Comparison of ENCODE assay signal across 17 cellular contexts in the genomic region with DNA sequence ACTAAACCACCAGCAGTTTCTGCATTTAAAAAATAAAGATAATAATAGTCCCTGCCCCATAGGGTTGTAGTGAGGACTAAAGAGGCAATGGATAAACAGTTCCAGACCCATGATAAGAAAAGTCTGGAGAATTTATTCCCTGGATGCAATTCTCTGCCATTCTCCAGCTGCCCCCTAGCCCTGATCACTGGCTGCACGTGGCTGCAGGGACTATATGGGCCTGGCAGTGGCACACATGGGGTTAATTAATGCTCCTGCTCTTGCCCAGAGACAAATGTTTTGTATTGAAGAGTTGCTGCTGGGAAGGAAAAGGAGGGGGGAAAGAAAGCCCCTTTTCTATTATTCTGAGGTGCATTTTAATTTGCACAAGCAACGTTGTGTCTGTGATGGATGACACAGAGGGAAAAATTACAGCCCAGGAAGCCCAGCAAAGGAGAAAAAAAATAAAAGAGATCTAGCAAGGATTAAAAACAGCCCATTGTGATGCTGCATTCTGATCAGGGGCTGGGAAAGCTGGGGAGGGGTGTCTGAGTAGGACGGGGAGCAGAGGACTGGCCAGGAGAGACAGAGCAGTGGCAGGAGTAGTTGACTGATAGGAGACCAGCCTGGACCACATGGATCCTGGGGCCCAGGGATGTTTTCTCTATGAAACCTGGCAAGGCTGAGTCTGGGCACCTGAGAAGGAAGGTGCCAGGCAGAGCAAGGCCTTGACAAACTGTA.
DNase-seq lines count a peak whose midpoint lies in the region; ATAC-seq and TF ChIP-seq lines count a peak whose summit lies in the region.
"Had no signal": no experiment of that assay in that cellular context is flagged by ENCODE, and none has a peak within 500 bp of the region (broad histone marks: within the 10 kb centered on the region; RNA-seq: fewer than 3 reads in every experiment).

No MANE protein-coding gene starts in this region.

- H3K36me3 Mint-ChIP-seq in WTC11 (peaks cover 3% of the 10 kb centered on the region; the same call in 1 of the 2 replicates), endodermal cell (ENCODE audit: low read depth) (no peaks in the 10 kb centered on the region)
- H3K36me3 Mint-ChIP-seq: CD14-positive monocyte; CD4-positive, alpha-beta memory T cell; IgD-negative memory B cell had no signal

- H3K27me3 ChIP-seq in endodermal cell (ENCODE audit: control insufficient read depth, insufficient read depth, low read length, poor library complexity, severe bottlenecking) (no peaks in the 10 kb centered on the region), neuronal stem cell (ENCODE audit: control insufficient read depth in 3 of 3, insufficient read depth in 3 of 3, low read depth in 1 of 3, low read length in 3 of 3) (no peaks in the 10 kb centered on the region)
- H3K27me3 ChIP-seq: BLaER1 had no signal

- no peak overlapping the region for H2AK5ac ChIP-seq in neuronal stem cell (ENCODE audit: low read depth, low read length)

- H2AFZ ChIP-seq in neuronal stem cell (ENCODE audit: low read length) = peak overlapping the region; percentile 45

- no peak overlapping the region for H2BK15ac ChIP-seq in neuronal stem cell (ENCODE audit: low read length)

- CTCF ChIA-PET in WTC11 (lab: Charles Lee) = interaction anchor here (0.6 kb wide), 3 partner anchors 138 to 173 kb away, joined by 3 read pairs; a partner anchor contains a TSS

- no peak overlapping the region for H3K27ac Mint-ChIP-seq in WTC11
- no peak overlapping the region for H3K27ac Mint-ChIP-seq in endodermal cell
- H3K27ac Mint-ChIP-seq: CD14-positive monocyte, IgD-negative memory B cell had no signal

- H3K27ac ChIP-seq in endodermal cell (ENCODE audit: low read depth, low read length) (peak overlapping the region; percentile 29), neuronal stem cell (replicated peaks; ENCODE audit: low read length) (no peak overlapping the region)
- H3K27ac ChIP-seq: BLaER1 had no signal

- peak overlapping the region; percentile 29 for H3K18ac ChIP-seq in neuronal stem cell (ENCODE audit: low read length)

- H3K4me1 ChIP-seq in endodermal cell (ENCODE audit: control insufficient read depth, insufficient read depth, low read length) = no peaks in the 10 kb centered on the region
- H3K4me1 ChIP-seq in neuronal stem cell (ENCODE audit: control insufficient read depth in 2 of 2, insufficient read depth in 1 of 2, low read depth in 1 of 2, low read length in 2 of 2) = peaks cover 8% of the 10 kb centered on the region in 2 donors
- H3K4me1 ChIP-seq: BLaER1 had no signal

- H4K8ac ChIP-seq in neuronal stem cell (ENCODE audit: low read depth, low read length) = no peak overlapping the region

- no peaks in the 10 kb centered on the region for H3K79me1 ChIP-seq in neuronal stem cell (ENCODE audit: low read depth, low read length)

- no peak overlapping the region for H3K9ac ChIP-seq in endodermal cell (ENCODE audit: extremely low read depth, low read length, poor library complexity, severe bottlenecking)
- H3K9ac ChIP-seq in neuronal stem cell (ENCODE audit: low read depth, low read length, poor library complexity) = no peak overlapping the region
- H3K9ac ChIP-seq: BLaER1 had no signal

- H2BK120ac ChIP-seq in neuronal stem cell (ENCODE audit: low read depth, low read length) = no peak overlapping the region

- no peak for TF ChIP-seq CTCF in WTC11 (IDR thresholded peaks at IDR 0.05)
- no peak for TF ChIP-seq CTCF in endodermal cell (conservative IDR thresholded peaks at IDR 0.05)

- DNase-seq in WTC11 (ENCODE audit: low spot score) (no peak), endodermal cell (no peak), neuronal stem cell (ENCODE audit: low spot score) (no peak), NAMALWA (ENCODE audit: low spot score) (no peak), NCI-H2029 (lab: John Stamatoyannopoulos, UW) (no peak), NCI-H2171 treated with DMSO at 0.1 percent for 48 hours (lab: John Stamatoyannopoulos, UW) (no peak), ecto neural progenitor cell (ENCODE audit: low spot score) (no peak)
- DNase-seq: CD4-positive, alpha-beta memory T cell; DMS153; DMS79; GDM1; GOT3; H9 had no signal

- H2BK12ac ChIP-seq in neuronal stem cell (ENCODE audit: low read length) = no peak overlapping the region

- H3K27me3 Mint-ChIP-seq in WTC11 (ENCODE audit: low read depth) = no peaks in the 10 kb centered on the region
- H3K27me3 Mint-ChIP-seq in endodermal cell (ENCODE audit: insufficient read depth) = no peaks in the 10 kb centered on the region

- no peak overlapping the region for H3K14ac ChIP-seq in neuronal stem cell (ENCODE audit: low read length)

- peak; percentile 50 for ATAC-seq in WTC11
- ATAC-seq: HepG2 had no signal

- 41 to 44% methylated on average over 3 of the region's 3 CpGs for WGBS in endodermal cell (ENCODE audit: insufficient coverage in 1 of 2, insufficient read length in 1 of 2), 2 experiments
- WGBS in neuronal stem cell (ENCODE audit: extremely low coverage in 2 of 2, insufficient read length in 2 of 2, insufficient replicate concordance in 1 of 2), 2 donors = no CpG with 5 or more reads among the region's 3 CpGs

- H3K36me3 ChIP-seq in endodermal cell (ENCODE audit: control insufficient read depth, insufficient read depth, low read length) (no peaks in the 10 kb centered on the region), neuronal stem cell (replicated peaks in 1 of 2; ENCODE audit: control insufficient read depth in 2 of 2, insufficient read depth in 2 of 2, low read length in 2 of 2) (no peaks in the 10 kb centered on the region)
- H3K36me3 ChIP-seq: BLaER1 had no signal

- POLR2A ChIA-PET in WTC11 (lab: Charles Lee) = interaction anchor here (0.7 kb wide), 1 partner anchor 105 kb away, joined by 6 read pairs; no protein-coding TSS in a partner anchor

- no peak overlapping the region for H3K23ac ChIP-seq in neuronal stem cell (ENCODE audit: low read depth, low read length, poor library complexity)

- H3K4me1 Mint-ChIP-seq in WTC11 (peaks cover 7% of the 10 kb centered on the region; the same call in 1 of the 2 replicates), endodermal cell (peaks cover 9% of the 10 kb centered on the region)
- H3K4me1 Mint-ChIP-seq: CD14-positive monocyte; CD4-positive, alpha-beta memory T cell; IgD-negative memory B cell had no signal

- no peak overlapping the region for H3K4me3 ChIP-seq in endodermal cell (ENCODE audit: low read length)
- H3K4me3 ChIP-seq in neuronal stem cell (ENCODE audit: low read length in 2 of 2) = no peak overlapping the region
- H3K4me3 ChIP-seq: BLaER1 had no signal

- H3K4me2 ChIP-seq in neuronal stem cell (ENCODE audit: insufficient read depth, low read length, poor library complexity, severe bottlenecking) = no peak overlapping the region
- H3K4me2 ChIP-seq: BLaER1 had no signal

- H3K9me3 Mint-ChIP-seq in WTC11 (peaks cover 16% of the 10 kb centered on the region), endodermal cell (peaks cover 7% of the 10 kb centered on the region)

- H3K4me3 Mint-ChIP-seq in WTC11 = no peak overlapping the region
- H3K4me3 Mint-ChIP-seq in endodermal cell = no peak overlapping the region
- H3K4me3 Mint-ChIP-seq: CD14-positive monocyte; CD4-positive, alpha-beta memory T cell; H9; IgD-negative memory B cell had no signal

- H3K4ac ChIP-seq in neuronal stem cell (ENCODE audit: low read length) = no peak overlapping the region

- H3K9me3 ChIP-seq in endodermal cell (ENCODE audit: control insufficient read depth, low read length) (peaks cover 4% of the 10 kb centered on the region), neuronal stem cell (replicated peaks in 1 of 2; ENCODE audit: control insufficient read depth in 2 of 2, insufficient read depth in 1 of 2, low read depth in 1 of 2, low read length in 2 of 2) (peaks cover 0 to 2% of the 10 kb centered on the region in 2 donors)

- no peak overlapping the region for H2BK5ac ChIP-seq in neuronal stem cell (ENCODE audit: low read length)

- H4K91ac ChIP-seq in neuronal stem cell (ENCODE audit: low read depth, low read length, poor library complexity) = no peak overlapping the region

TF ChIP-seq in WTC11, 78 proteins besides CTCF, POLR2A, EP300 and RAD21 (continues in another document):
- TF ChIP-seq, protein P1, sequence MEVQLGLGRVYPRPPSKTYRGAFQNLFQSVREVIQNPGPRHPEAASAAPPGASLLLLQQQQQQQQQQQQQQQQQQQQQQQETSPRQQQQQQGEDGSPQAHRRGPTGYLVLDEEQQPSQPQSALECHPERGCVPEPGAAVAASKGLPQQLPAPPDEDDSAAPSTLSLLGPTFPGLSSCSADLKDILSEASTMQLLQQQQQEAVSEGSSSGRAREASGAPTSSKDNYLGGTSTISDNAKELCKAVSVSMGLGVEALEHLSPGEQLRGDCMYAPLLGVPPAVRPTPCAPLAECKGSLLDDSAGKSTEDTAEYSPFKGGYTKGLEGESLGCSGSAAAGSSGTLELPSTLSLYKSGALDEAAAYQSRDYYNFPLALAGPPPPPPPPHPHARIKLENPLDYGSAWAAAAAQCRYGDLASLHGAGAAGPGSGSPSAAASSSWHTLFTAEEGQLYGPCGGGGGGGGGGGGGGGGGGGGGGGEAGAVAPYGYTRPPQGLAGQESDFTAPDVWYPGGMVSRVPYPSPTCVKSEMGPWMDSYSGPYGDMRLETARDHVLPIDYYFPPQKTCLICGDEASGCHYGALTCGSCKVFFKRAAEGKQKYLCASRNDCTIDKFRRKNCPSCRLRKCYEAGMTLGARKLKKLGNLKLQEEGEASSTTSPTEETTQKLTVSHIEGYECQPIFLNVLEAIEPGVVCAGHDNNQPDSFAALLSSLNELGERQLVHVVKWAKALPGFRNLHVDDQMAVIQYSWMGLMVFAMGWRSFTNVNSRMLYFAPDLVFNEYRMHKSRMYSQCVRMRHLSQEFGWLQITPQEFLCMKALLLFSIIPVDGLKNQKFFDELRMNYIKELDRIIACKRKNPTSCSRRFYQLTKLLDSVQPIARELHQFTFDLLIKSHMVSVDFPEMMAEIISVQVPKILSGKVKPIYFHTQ (CRISPR knock-in tag; IDR thresholded peaks at IDR 0.05) = no peak
- no peak for TF ChIP-seq NR1H2 (CRISPR knock-in tag; IDR thresholded peaks at IDR 0.05)
